Comparison of ENCODE assay signal across 8 cellular contexts in the genomic region with DNA sequence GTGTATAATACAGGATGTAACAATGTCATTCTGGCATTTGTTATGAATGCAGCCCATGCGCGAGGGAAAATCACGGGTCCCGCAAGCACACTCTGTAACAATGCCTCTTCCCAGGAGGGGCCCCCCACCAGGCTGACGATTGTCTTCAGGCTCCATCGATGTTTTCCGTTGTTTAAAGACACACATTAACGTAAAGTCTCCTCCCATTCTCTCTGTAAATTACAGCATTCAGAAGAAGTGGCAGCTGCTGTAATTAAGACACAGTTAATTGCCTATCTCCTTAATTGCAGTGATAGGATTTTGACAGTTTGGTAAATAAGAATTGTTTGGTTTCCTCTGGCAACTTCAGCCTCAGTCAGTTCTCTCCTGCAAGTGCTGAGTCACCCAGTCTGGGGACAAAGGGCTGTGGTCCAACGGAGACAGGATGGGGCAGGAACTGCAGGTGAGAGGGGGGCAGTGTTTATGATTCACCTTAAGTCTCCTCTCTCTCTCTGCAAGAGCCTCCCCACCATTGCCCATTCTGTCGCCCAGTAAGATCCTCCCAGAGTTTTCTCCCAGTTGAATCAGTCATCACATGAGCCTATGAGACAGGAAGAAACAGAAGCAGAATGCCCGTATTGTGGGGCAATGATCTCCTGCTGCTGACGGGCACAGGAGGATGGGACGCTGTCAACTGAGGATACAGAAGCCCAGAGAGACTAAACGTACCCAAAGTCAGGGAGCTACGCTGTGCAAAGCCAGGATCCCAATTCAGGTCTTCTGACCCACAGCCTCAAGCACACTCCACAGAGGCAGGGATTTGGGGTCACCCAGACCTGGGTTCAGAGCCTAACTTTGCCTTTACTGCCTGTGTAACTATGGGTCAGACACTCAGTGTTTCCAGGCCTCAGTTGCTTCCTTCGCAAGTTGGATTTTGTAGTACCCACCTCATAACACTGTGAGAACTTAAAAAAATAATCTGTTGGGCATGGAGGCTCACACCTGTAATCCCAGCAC.
DNase-seq lines count a peak whose midpoint lies in the region; ATAC-seq and TF ChIP-seq lines count a peak whose summit lies in the region.

No MANE protein-coding gene starts in this region.

- no peaks in the 10 kb centered on the region for H3K9me3 ChIP-seq in left lung

- peaks cover 0 to 12% of the 10 kb centered on the region in 2 donors for H3K4me1 ChIP-seq in left lung

- H3K27me3 ChIP-seq in left lung = no peaks in the 10 kb centered on the region

- H3K27ac ChIP-seq in left lung = no peak overlapping the region

- H3K4me3 Mint-ChIP-seq in activated naive CD8-positive, alpha-beta T cell treated with anti-CD3 and anti-CD28 coated beads, Interleukin-2, amount 50 U/mL, for 24 hours = no peak overlapping the region

- no peak for TF ChIP-seq CTCF in left lung (IDR thresholded peaks at IDR 0.05)

- peak; percentile 53 for ATAC-seq in GM19395 (IDR thresholded peaks at IDR 0.05; ENCODE audit: unreplicated experiment)
- ATAC-seq in activated naive CD8-positive, alpha-beta T cell treated with anti-CD3 and anti-CD28 coated beads, Interleukin-2, amount 50 U/mL, for 24 hours = peak; percentile 59
- peak; percentile 67 for ATAC-seq in left lung
- no peak for ATAC-seq in GM19467 (IDR thresholded peaks at IDR 0.05; ENCODE audit: unreplicated experiment)
- ATAC-seq in sciatic nerve = no peak
- ATAC-seq in HG02798 (IDR thresholded peaks at IDR 0.05; ENCODE audit: poor library complexity, unreplicated experiment) = no peak

- H3K27me3 Mint-ChIP-seq in activated naive CD8-positive, alpha-beta T cell treated with anti-CD3 and anti-CD28 coated beads, Interleukin-2, amount 50 U/mL, for 24 hours = no peaks in the 10 kb centered on the region

- DNase-seq in NCI-H1417 treated with DMSO at 0.1 percent for 48 hours (lab: John Stamatoyannopoulos, UW) (peak; percentile 88), left lung (peak in 1 of 2 donors; percentile 46), sciatic nerve (ENCODE audit: low spot score) (no peak)
- no peak for DNase-seq in activated naive CD8-positive, alpha-beta T cell treated with anti-CD3 and anti-CD28 coated beads, Interleukin-2, amount 50 U/mL, for 24 hours
- DNase-seq in stimulated activated CD4-positive, alpha-beta T cell treated with anti-CD3 and anti-CD28 coated beads, Interleukin-4, amount 100 ng/mL, for 4 hours = no peak

- no peaks in the 10 kb centered on the region for H3K36me3 Mint-ChIP-seq in activated naive CD8-positive, alpha-beta T cell treated with anti-CD3 and anti-CD28 coated beads, Interleukin-2, amount 50 U/mL, for 24 hours (ENCODE audit: low read depth)

- no peak overlapping the region for H3K4me3 ChIP-seq in left lung

- peaks cover 8% of the 10 kb centered on the region for H3K4me1 Mint-ChIP-seq in activated naive CD8-positive, alpha-beta T cell treated with anti-CD3 and anti-CD28 coated beads, Interleukin-2, amount 50 U/mL, for 24 hours

- H3K27ac Mint-ChIP-seq in activated naive CD8-positive, alpha-beta T cell treated with anti-CD3 and anti-CD28 coated beads, Interleukin-2, amount 50 U/mL, for 24 hours = no peak overlapping the region

- H3K9me3 Mint-ChIP-seq in activated naive CD8-positive, alpha-beta T cell treated with anti-CD3 and anti-CD28 coated beads, Interleukin-2, amount 50 U/mL, for 24 hours = no peaks in the 10 kb centered on the region

- intact Hi-C loops in left lung (cut with DNase I) (no loop called here), sciatic nerve (cut with DNase I) (no loop called here)

- no peaks in the 10 kb centered on the region for H3K36me3 ChIP-seq in left lung

Comparison
In these comparisons a context has a peak if more than half of its experiments do, and no peak if none do; other contexts are left out.
1. ATAC-seq: peak in GM19395 (single experiment), activated naive CD8-positive, alpha-beta T cell treated with anti-CD3 and anti-CD28 coated beads, Interleukin-2, amount 50 U/mL, for 24 hours (single experiment) and left lung (single experiment); none in GM19467 (single experiment), sciatic nerve (single experiment) and HG02798 (single experiment).